Comparison of ENCODE assay signal across 8 cellular contexts in the genomic region with DNA sequence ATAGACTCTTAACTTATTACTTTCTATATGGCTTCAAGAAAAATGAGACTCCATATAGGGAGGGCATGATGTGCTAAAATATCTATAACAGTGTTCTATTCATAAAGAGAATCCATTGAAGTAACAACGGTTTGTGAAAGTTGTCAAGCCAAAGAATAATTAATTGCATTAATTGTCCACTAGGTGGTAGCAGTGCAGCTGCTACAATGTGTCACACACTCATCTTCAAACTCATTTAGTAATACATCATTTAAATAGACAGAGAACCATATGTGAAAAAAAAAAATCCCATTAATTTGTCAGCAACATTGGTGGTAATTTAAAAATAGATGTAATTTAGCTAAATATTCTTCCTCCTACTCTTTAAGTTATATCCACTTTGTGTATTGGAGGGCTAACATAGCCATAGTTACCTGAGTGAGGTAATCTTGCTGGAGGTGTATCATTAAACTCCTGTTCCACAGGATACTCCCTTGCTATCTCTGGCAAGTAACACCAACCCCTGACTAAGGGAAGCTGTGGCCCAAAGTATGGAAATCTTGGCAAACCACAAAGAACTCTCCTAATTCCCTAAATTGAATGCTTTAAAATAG. TPM values are rescaled to one million over a fixed set of nuclear protein-coding genes. Genes with fewer than 3 reads are reported as not detected.
DNase-seq lines count a peak whose midpoint lies in the region; ATAC-seq, FAIRE-seq and TF ChIP-seq lines count a peak whose summit lies in the region.

No MANE protein-coding gene starts in this region.

- H3K4me1 ChIP-seq in A549 = no peaks in the 10 kb centered on the region
- no peaks in the 10 kb centered on the region for H3K4me1 ChIP-seq in HCT116 (ENCODE audit: control insufficient read depth in 1 of 2, insufficient read depth in 2 of 2, low read length in 2 of 2)
- H3K4me1 ChIP-seq in Loucy (ENCODE audit: insufficient read depth, low read length, poor library complexity, severe bottlenecking) = peaks cover 40% of the 10 kb centered on the region
- H3K4me1 ChIP-seq in sigmoid colon = no peaks in the 10 kb centered on the region

- H3K27ac ChIP-seq in A549 (no peak overlapping the region), HCT116 (ENCODE audit: low read depth, low read length) (no peak overlapping the region), sigmoid colon (no peak overlapping the region)

- intact Hi-C loops in HCT116 (cut with micrococcal nuclease) (loop anchor here (1.0 to 5.0 kb wide), 3 partner anchors 82 to 134 kb away; no protein-coding TSS in a partner anchor), sigmoid colon (cut with DNase I) (loop anchor here (2.0 to 5.0 kb wide), 2 partner anchors 81 to 411 kb away; no protein-coding TSS in a partner anchor)

- TF ChIP-seq POLR2A in A549 (IDR thresholded peaks at IDR 0.05; ENCODE audit: low read length) = no peak
- TF ChIP-seq POLR2A in HCT116 (IDR thresholded peaks at IDR 0.05; ENCODE audit: borderline replicate concordance, extremely low read depth, insufficient read depth, insufficient read length) = no peak
- no peak for TF ChIP-seq POLR2A in sigmoid colon (IDR thresholded peaks at IDR 0.05)

- H3K27me3 ChIP-seq in HCT116 (ENCODE audit: insufficient read depth, low read length) (no peaks in the 10 kb centered on the region), Loucy (ENCODE audit: insufficient read depth, low read length, poor library complexity, severe bottlenecking) (no peaks in the 10 kb centered on the region), sigmoid colon (no peaks in the 10 kb centered on the region)

- H3K79me2 ChIP-seq in HCT116 (ENCODE audit: insufficient read depth, low read length) (no peaks in the 10 kb centered on the region), Loucy (ENCODE audit: insufficient read depth, low read length) (no peaks in the 10 kb centered on the region)

- DNase-seq in A549 (ENCODE audit: low read depth in 1 of 2, low spot score in 1 of 2) (peak; percentile 29 to 50), GM10266 (ENCODE audit: extremely low spot score) (peak; percentile 36), HCT116 (ENCODE audit: low read depth, low spot score) (peak; percentile 40), SW480 (ENCODE audit: low spot score) (peak; percentile 64), frontal cortex (ENCODE audit: low spot score in 2 of 2) (peak; percentile 10 to 39), sigmoid colon (no peak)
- DNase-seq in activated effector memory CD4-positive, alpha-beta T cell treated with anti-CD3 and anti-CD28 coated beads, Interleukin-2, amount 50 U/mL, for 16 hours = no peak

- RAD21 ChIA-PET in HCT116 (lab: Charles Lee; ENCODE audit: low non-redundant PET in 1 of 2, low total read pairs in 2 of 2, uncharacterized antibody in 2 of 2, unreplicated experiment in 2 of 2) = interaction anchor here in 1 of 2 experiments (0.7 to 0.8 kb wide), 2 partner anchors 84 to 87 kb away, joined by 3 read pairs; no protein-coding TSS in a partner anchor

- H3K4me2 ChIP-seq in A549 (no peak overlapping the region), HCT116 (ENCODE audit: low read length) (no peak overlapping the region), Loucy (ENCODE audit: low read depth, low read length, poor library complexity, severe bottlenecking) (peak overlapping the region; percentile 8)

- CTCF ChIA-PET in A549 (lab: Yijun Ruan, JAX) = interaction anchor here (0.6 to 6.2 kb wide), 24 partner anchors 8 to 1512 kb away, joined by 3 to 105 read pairs (median 4); no protein-coding TSS in a partner anchor
- CTCF ChIA-PET in HCT116 (lab: Charles Lee) = interaction anchor here (0.8 to 3.5 kb wide), 3 partner anchors 10 to 85 kb away, joined by 3 to 23 read pairs (median 5); no protein-coding TSS in a partner anchor

- peak; percentile 89 for TF ChIP-seq CTCF in A549 (IDR thresholded peaks at IDR 0.05)
- peak; percentile 58 for TF ChIP-seq CTCF in GM10266 (IDR thresholded peaks at IDR 0.05; ENCODE audit: control insufficient read depth, insufficient read depth, low read depth, missing control alignments)
- peak; percentile 53 to 84 (median 67) for TF ChIP-seq CTCF in HCT116 (IDR thresholded peaks at IDR 0.05 in 2 of 3, conservative IDR thresholded peaks at IDR 0.05 in 1 of 3; ENCODE audit: borderline replicate concordance in 1 of 3, insufficient read depth in 1 of 3, low read depth in 2 of 3, low read length in 2 of 3)
- TF ChIP-seq CTCF in Loucy (conservative IDR thresholded peaks at IDR 0.05; ENCODE audit: low read length) = peak; percentile 78
- TF ChIP-seq CTCF in sigmoid colon (IDR thresholded peaks at IDR 0.05) = peak; percentile 28 to 79 (median 58)

- H3K4me3 ChIP-seq in A549 (no peak overlapping the region), HCT116 (replicated peaks in 1 of 2; ENCODE audit: low read depth in 1 of 2, low read length in 2 of 2) (no peak overlapping the region), Loucy (ENCODE audit: low read length, poor library complexity, severe bottlenecking) (no peak overlapping the region), sigmoid colon (no peak overlapping the region)

- H3K9me2 ChIP-seq in HCT116 (ENCODE audit: insufficient read depth) (no peaks in the 10 kb centered on the region), Loucy (replicated peaks; ENCODE audit: low read depth, low read length) (no peaks in the 10 kb centered on the region)

- ATAC-seq in A549 = peak; percentile 67 to 79; a peak in 4 of 6 replicates
- ATAC-seq in HCT116 = peak; percentile 73

- H3K9ac ChIP-seq in HCT116 (ENCODE audit: low read length) = no peak overlapping the region
- H3K9ac ChIP-seq in Loucy (ENCODE audit: low read depth, low read length, poor library complexity, severe bottlenecking) = no peak overlapping the region

- WGBS in A549 (ENCODE audit: missing lambda C conversion rate) = 6% methylated on average over 1 of the region's 1 CpG
- 0 to 9% methylated on average over 1 of the region's 1 CpG for WGBS in sigmoid colon, 2 donors

- H4K20me1 ChIP-seq in HCT116 (ENCODE audit: insufficient read depth) = no peaks in the 10 kb centered on the region
- no peaks in the 10 kb centered on the region for H4K20me1 ChIP-seq in Loucy (ENCODE audit: insufficient read depth, low read length, poor library complexity, severe bottlenecking)

- H3K36me3 ChIP-seq in HCT116 (ENCODE audit: control insufficient read depth in 1 of 2, insufficient read depth in 2 of 2, low read length in 2 of 2) (no peaks in the 10 kb centered on the region), Loucy (ENCODE audit: insufficient read depth, low read length) (no peaks in the 10 kb centered on the region), sigmoid colon (no peaks in the 10 kb centered on the region)

- FAIRE-seq in A549 (lab: Jason Lieb, UNC) (peak; percentile 79), frontal cortex (lab: Jason Lieb, UNC) (peak; percentile 86)

- H3F3A ChIP-seq in Loucy (ENCODE audit: low read depth) = peaks cover 3% of the 10 kb centered on the region; the same call in 1 of the 2 replicates

- no TSS peak for BruUV-seq in HCT116 (replicated peaks; lab: Mats Ljungman, UMichigan)

- H3K9me3 ChIP-seq in A549 (no peaks in the 10 kb centered on the region), HCT116 (ENCODE audit: control insufficient read depth in 1 of 2, insufficient read depth in 1 of 2, low read depth in 1 of 2, low read length in 2 of 2) (no peaks in the 10 kb centered on the region), Loucy (ENCODE audit: insufficient read depth, low read depth, low read length) (no peaks in the 10 kb centered on the region), sigmoid colon (no peaks in the 10 kb centered on the region)

- peak; percentile 77 for TF ChIP-seq RAD21 in A549 (conservative IDR thresholded peaks at IDR 0.05 in 1 of 2, IDR thresholded peaks at IDR 0.05 in 1 of 2)
- peak; percentile 80 for TF ChIP-seq RAD21 in HCT116 (IDR thresholded peaks at IDR 0.05; ENCODE audit: low read depth)

- H2AFZ ChIP-seq in HCT116 (ENCODE audit: low read depth, low read length, poor library complexity, severe bottlenecking) = peak overlapping the region; percentile 74
- peak overlapping the region; percentile 47; the same call in 1 of the 2 replicates for H2AFZ ChIP-seq in Loucy (ENCODE audit: low read length)

- POLR2A ChIA-PET in A549 (lab: Yijun Ruan, JAX) = no interaction called here
- POLR2A ChIA-PET in HCT116 (lab: Charles Lee) = no interaction called here

- no peak for TF ChIP-seq EP300 in A549 (IDR thresholded peaks at IDR 0.05)
- no peak for TF ChIP-seq EP300 in sigmoid colon (IDR thresholded peaks at IDR 0.05)

TF ChIP-seq in HCT116, 20 proteins besides CTCF, POLR2A, EP300 and RAD21 (continues in another document):
- TF ChIP-seq JUND (IDR thresholded peaks at IDR 0.05) = no peak

RNA-seq across cellular contexts. Expression of gene CPA3, which starts 3.7 kb away (rescaled TPM):
- polyA plus RNA-seq in A549 (2011; rRNA removed) (not detected in 2 replicates), A549 (2017; fragmentation: RNase III; extraction: RNeasy Plus Mini Kit Qiagen cat#74134 plus additional on column Dnase treatment) (not detected in 3 replicates), sigmoid colon (1 to 10 TPM; 1.1 to 4.8 (median 2.3) TPM)
- not detected in 2 replicates for polyA plus RNA-seq in A549 (2012; cell fraction: cytosol; rRNA removed)
- not detected in 2 replicates for polyA plus RNA-seq in A549 (2012; cell fraction: nucleus; rRNA removed)
- polyA minus RNA-seq in A549 (2011; rRNA and poly(A)+ RNA removed) = not detected in 2 replicates
- total RNA-seq in HCT116 (2021; ENCODE audit: unreplicated experiment) (not detected), frontal cortex (not detected), sigmoid colon (10 to 100 TPM in 1 of 4 donors, 1 to 10 TPM in 3; 2.6 to 15.7 (median 3.9) TPM)
- not detected in 2 replicates for polyA plus RNA-seq in HCT116 (2012)

RNA-seq across cellular contexts. Expression of gene CPB1, which starts 33.8 kb away (rescaled TPM):
- polyA plus RNA-seq in A549 (2011; rRNA removed) (not detected in 2 replicates), A549 (2017; fragmentation: RNase III; extraction: RNeasy Plus Mini Kit Qiagen cat#74134 plus additional on column Dnase treatment) (not detected in 3 replicates), sigmoid colon (10 to 100 TPM in 1 of 3 donors, 1 to 10 TPM in 1, under 1 TPM in 1; 0.22 to 11.4 (median 2.3) TPM)
- not detected in 2 replicates for polyA plus RNA-seq in A549 (2012; cell fraction: cytosol; rRNA removed)
- not detected in 2 replicates for polyA plus RNA-seq in A549 (2012; cell fraction: nucleus; rRNA removed)
- not detected in 2 replicates for polyA minus RNA-seq in A549 (2011; rRNA and poly(A)+ RNA removed)
- total RNA-seq in HCT116 (2021; ENCODE audit: unreplicated experiment) (6.2 TPM), frontal cortex (not detected), sigmoid colon (1 to 10 TPM in 1 of 4 donors, not detected in 3; 1.7 TPM)
- not detected in 2 replicates for polyA plus RNA-seq in HCT116 (2012)

Comparison
In these comparisons a context has a peak if more than half of its experiments do, and no peak if none do; other contexts are left out.
1. DNase-seq: peak in A549 (2 of 2), GM10266 (single experiment), HCT116 (single experiment), SW480 (single experiment) and frontal cortex (2 of 2); none in sigmoid colon (single experiment) and activated effector memory CD4-positive, alpha-beta T cell treated with anti-CD3 and anti-CD28 coated beads, Interleukin-2, amount 50 U/mL, for 16 hours (single experiment).
2. Of the 6 proteins assayed by ChIP-seq in both A549 and HCT116: peak only in A549: none; only in HCT116: none; in both: CTCF and RAD21; in neither: 4.
3. Peak in every context shown above with its lines, with median percentiles within 50 percentile points of each other: CTCF ChIP-seq.